Comparison of ENCODE assay signal across 20 cellular contexts in genomic region chr9:107051392-107051791, GRCh38.
"Had no signal": no experiment of that assay in that cellular context is flagged by ENCODE, and none has a peak within 500 bp of the region (broad histone marks: within the 10 kb centered on the region; RNA-seq: fewer than 3 reads in every experiment).

No MANE protein-coding gene starts in this region.

- H3K36me3 Mint-ChIP-seq: memory B cell, naive B cell had no signal

- H3K27ac Mint-ChIP-seq: memory B cell; nephron; stimulated activated naive CD8-positive, alpha-beta T cell treated with anti-CD3 and anti-CD28 coated beads, Interleukin-15, amount 100 ng/mL, for 72 hours had no signal

- DNase-seq: dermis blood vessel endothelial cell; effector memory CD4-positive, alpha-beta T cell; erythroblast; left ventricle myocardium superior; naive B cell; occipital lobe; pancreas; right lobe of liver; small intestine; stimulated activated CD4-positive, alpha-beta T cell treated with anti-CD3 and anti-CD28 coated beads, Interleukin-15, amount 100 ng/mL, for 24 hours; stimulated activated CD4-positive, alpha-beta T cell treated with anti-CD3 and anti-CD28 coated beads, Interleukin-2, amount 100 ng/mL, for 48 hours; stimulated activated naive CD4-positive, alpha-beta T cell; stimulated activated naive CD8-positive, alpha-beta T cell treated with anti-CD3 and anti-CD28 coated beads, Interleukin-15, amount 100 ng/mL, for 72 hours; trophoblast cell had no signal

- H3K36me3 ChIP-seq: pancreas, right lobe of liver, suprapubic skin, vagina had no signal

- H3K27me3 Mint-ChIP-seq: stimulated activated naive CD8-positive, alpha-beta T cell treated with anti-CD3 and anti-CD28 coated beads, Interleukin-15, amount 100 ng/mL, for 72 hours had no signal

- H3K4me3 Mint-ChIP-seq: memory B cell; naive B cell; nephron; stimulated activated naive CD8-positive, alpha-beta T cell treated with anti-CD3 and anti-CD28 coated beads, Interleukin-15, amount 100 ng/mL, for 72 hours had no signal

- H3K9me3 Mint-ChIP-seq: memory B cell; nephron; stimulated activated naive CD8-positive, alpha-beta T cell treated with anti-CD3 and anti-CD28 coated beads, Interleukin-15, amount 100 ng/mL, for 72 hours had no signal

- ATAC-seq: left ventricle myocardium superior; pancreas; right lobe of liver; stimulated activated naive CD8-positive, alpha-beta T cell treated with anti-CD3 and anti-CD28 coated beads, Interleukin-15, amount 100 ng/mL, for 72 hours had no signal

- H3K4me1 Mint-ChIP-seq: nephron; stimulated activated naive CD8-positive, alpha-beta T cell treated with anti-CD3 and anti-CD28 coated beads, Interleukin-15, amount 100 ng/mL, for 72 hours had no signal

- H3K4me3 ChIP-seq: coronary artery, lung, pancreas, right lobe of liver, suprapubic skin, vagina had no signal

- H3K27me3 ChIP-seq: pancreas, right lobe of liver, suprapubic skin, vagina had no signal

- H3K27ac ChIP-seq: coronary artery, pancreas, right lobe of liver, suprapubic skin, vagina had no signal

- H3K9me3 ChIP-seq: pancreas, right lobe of liver, suprapubic skin, vagina had no signal

- H3K4me1 ChIP-seq: pancreas, right lobe of liver, suprapubic skin, vagina had no signal
